In genomic region chr4:9482871-9483270, GRCh38 we compare ENCODE assay signal across 4 cellular contexts. TPM values are rescaled to one million over a fixed set of nuclear protein-coding genes. Genes with fewer than 3 reads are reported as not detected.
"Had no signal": no experiment of that assay in that cellular context is flagged by ENCODE, and none has a peak within 500 bp of the region (broad histone marks: within the 10 kb centered on the region; RNA-seq: fewer than 3 reads in every experiment).

No MANE protein-coding gene starts in this region.

RNA-seq across cellular contexts. Expression of gene DEFB131A, which starts 38.7 kb away (rescaled TPM):
- total RNA-seq: LHCN-M2, M059J, MCF 10A, NCI-H460 had no signal
